Comparison of ENCODE assay signal across 16 cellular contexts in genomic region chr3:15685927-15686326, GRCh38.
DNase-seq lines count a peak whose midpoint lies in the region; ATAC-seq, FAIRE-seq and TF ChIP-seq lines count a peak whose summit lies in the region.
"Had no signal": no experiment of that assay in that cellular context is flagged by ENCODE, and none has a peak within 500 bp of the region (broad histone marks: within the 10 kb centered on the region; RNA-seq: fewer than 3 reads in every experiment).

No MANE protein-coding gene starts in this region.

- 84% methylated on average over 7 of the region's 7 CpGs for WGBS in HepG2 (ENCODE audit: low lambda C conversion rate)
- 77% methylated on average over 7 of the region's 7 CpGs for WGBS in right lobe of liver (ENCODE audit: insufficient coverage, low coverage, low lambda C conversion rate, missing lambda C conversion rate)
- 74% methylated on average over 7 of the region's 7 CpGs for WGBS in smooth muscle cell (ENCODE audit: low lambda C conversion rate)

- peak; percentile 12 for DNase-seq in HepG2 (ENCODE audit: low spot score)
- no peak for DNase-seq in right lobe of liver
- peak; percentile 87 for DNase-seq in SK-N-DZ (ENCODE audit: low spot score)
- peak; percentile 5 to 49 for DNase-seq in erythroblast (lab: John Stamatoyannopoulos, UW)
- no peak for DNase-seq in GM19238 (ENCODE audit: insufficient read length, low spot score)
- no peak for DNase-seq in NCI-H1694 treated with DMSO at 0.1 percent for 48 hours (lab: John Stamatoyannopoulos, UW)
- DNase-seq in middle frontal gyrus (ENCODE audit: extremely low spot score, low spot score) = no peak
- DNase-seq in smooth muscle cell (lab: John Stamatoyannopoulos, UW; ENCODE audit: unreplicated experiment) = no peak
- DNase-seq: COR-L47, hippocampal formation, NCI-H2107, stomach had no signal

- no peak for TF ChIP-seq EP300 in HepG2 (IDR thresholded peaks at IDR 0.05; ENCODE audit: low read depth in 2 of 2, low read length in 2 of 2)
- TF ChIP-seq EP300 in HepG2 (CRISPR knock-in tag; IDR thresholded peaks at IDR 0.05; ENCODE audit: borderline replicate concordance) = no peak

- no peaks in the 10 kb centered on the region for H3K27me3 ChIP-seq in HepG2 (ENCODE audit: control insufficient read depth in 1 of 2, insufficient read depth in 2 of 2, low read length in 2 of 2)
- H3K27me3 ChIP-seq in right lobe of liver = no peaks in the 10 kb centered on the region
- H3K27me3 ChIP-seq in smooth muscle cell (ENCODE audit: low read depth) = no peaks in the 10 kb centered on the region
- H3K27me3 ChIP-seq: ascending aorta, stomach had no signal

- TF ChIP-seq CTCF in HepG2 (CRISPR knock-in tag; IDR thresholded peaks at IDR 0.05) = no peak
- no peak for TF ChIP-seq CTCF in right lobe of liver (IDR thresholded peaks at IDR 0.05)
- no peak for TF ChIP-seq CTCF in smooth muscle cell (IDR thresholded peaks at IDR 0.05; ENCODE audit: borderline replicate concordance, insufficient read depth, poor library complexity, severe bottlenecking)

- H3K4me1 ChIP-seq in HepG2 (ENCODE audit: insufficient read depth, low read length) (no peaks in the 10 kb centered on the region), right lobe of liver (no peaks in the 10 kb centered on the region), smooth muscle cell (ENCODE audit: low read depth) (no peaks in the 10 kb centered on the region)

- H3K79me2 ChIP-seq in HepG2 (ENCODE audit: insufficient read depth, low read length) = no peaks in the 10 kb centered on the region
- H3K79me2 ChIP-seq in smooth muscle cell (ENCODE audit: low read depth) = no peaks in the 10 kb centered on the region

- H3K4me3 ChIP-seq in HepG2 (replicated peaks in 1 of 3; ENCODE audit: insufficient read depth in 1 of 3, low read depth in 2 of 3, low read length in 3 of 3) (no peak overlapping the region), right lobe of liver (no peak overlapping the region), smooth muscle cell (no peak overlapping the region)
- H3K4me3 ChIP-seq: ascending aorta, stomach had no signal

- H3K9me3 ChIP-seq in HepG2 (ENCODE audit: low read length) (no peaks in the 10 kb centered on the region), right lobe of liver (no peaks in the 10 kb centered on the region), smooth muscle cell (replicated peaks; ENCODE audit: low read depth) (no peaks in the 10 kb centered on the region)
- H3K9me3 ChIP-seq: ascending aorta, stomach had no signal

- POLR2A ChIA-PET in HepG2 (lab: Yijun Ruan, JAX) = no interaction called here

- no peak overlapping the region for H2AFZ ChIP-seq in HepG2 (ENCODE audit: low read length)
- H2AFZ ChIP-seq in smooth muscle cell (ENCODE audit: low read depth) = no peak overlapping the region

- no peak for TF ChIP-seq POLR2A in HepG2 (IDR thresholded peaks at IDR 0.05; ENCODE audit: insufficient read depth in 1 of 2, low read depth in 2 of 2, low read length in 2 of 2)
- no peak for TF ChIP-seq POLR2A in right lobe of liver (IDR thresholded peaks at IDR 0.05)
- no peak for TF ChIP-seq POLR2A in erythroblast (IDR thresholded peaks at IDR 0.05; ENCODE audit: low read length)

- no TSS peak for BruUV-seq in HepG2 (replicated peaks; lab: Mats Ljungman, UMichigan)

- in situ Hi-C loops in HepG2 (cut with HindIII; ENCODE audit: extremely low pct_ligation_motif_present, low pct_unique_long_range_greater_than_20kb) = no loop called here

- ATAC-seq in HepG2 (no peak), right lobe of liver (no peak)
- ATAC-seq: activated CD4-positive, CD25-positive, alpha-beta regulatory T cell treated with anti-CD3 and anti-CD28 coated beads, Interleukin-2, amount 50 U/mL, for 24 hours had no signal

- H3K9ac ChIP-seq in HepG2 (ENCODE audit: insufficient read depth, low read depth, low read length) (no peak overlapping the region), smooth muscle cell (ENCODE audit: low read depth) (no peak overlapping the region)

- H3K36me3 ChIP-seq in HepG2 (replicated peaks in 1 of 2; ENCODE audit: control insufficient read depth in 1 of 2, insufficient read depth in 2 of 2, low read length in 2 of 2) (peaks cover 6 to 54% of the 10 kb centered on the region in 2 experiments), right lobe of liver (peaks cover 0 to 34% (median 5%) of the 10 kb centered on the region in 4 donors), smooth muscle cell (ENCODE audit: low read depth) (peaks cover 15% of the 10 kb centered on the region)

- H4K20me1 ChIP-seq in HepG2 (ENCODE audit: insufficient read depth, low read length) = no peaks in the 10 kb centered on the region
- H4K20me1 ChIP-seq in smooth muscle cell (ENCODE audit: low read depth) = no peaks in the 10 kb centered on the region

- no peak for TF ChIP-seq RAD21 in HepG2 (CRISPR knock-in tag; IDR thresholded peaks at IDR 0.05)

- CTCF ChIA-PET in HepG2 (lab: Yijun Ruan, JAX; ENCODE audit: low intra/inter-chr PET ratio, low total read pairs) = no interaction called here

- no peak for FAIRE-seq in HepG2 (lab: Jason Lieb, UNC)
- FAIRE-seq: RCC 7860, urothelium cell line had no signal

- H3F3A ChIP-seq in smooth muscle cell (ENCODE audit: low read depth) = no peaks in the 10 kb centered on the region

- H3K27ac ChIP-seq in HepG2 (ENCODE audit: extremely low read length, insufficient read depth, low read length) (no peak overlapping the region), right lobe of liver (no peak overlapping the region), smooth muscle cell (ENCODE audit: low read depth) (no peak overlapping the region)
- H3K27ac ChIP-seq: ascending aorta, stomach had no signal

- H3K4me2 ChIP-seq in HepG2 (ENCODE audit: low read depth, low read length) = no peak overlapping the region
- no peak overlapping the region for H3K4me2 ChIP-seq in smooth muscle cell

- intact Hi-C loops in HepG2 (cut with micrococcal nuclease; ENCODE audit: unreplicated experiment) = no loop called here
- intact Hi-C loops in right lobe of liver (cut with DNase I) = no loop called here

TF ChIP-seq in HepG2, 621 proteins besides CTCF, POLR2A, EP300 and RAD21:
- TF ChIP-seq CEBPB (IDR thresholded peaks at IDR 0.05; ENCODE audit: borderline replicate concordance, low read depth, low read length) = peak; percentile 39; the same call in 1 of the 2 replicates
- TF ChIP-seq, protein P1, sequence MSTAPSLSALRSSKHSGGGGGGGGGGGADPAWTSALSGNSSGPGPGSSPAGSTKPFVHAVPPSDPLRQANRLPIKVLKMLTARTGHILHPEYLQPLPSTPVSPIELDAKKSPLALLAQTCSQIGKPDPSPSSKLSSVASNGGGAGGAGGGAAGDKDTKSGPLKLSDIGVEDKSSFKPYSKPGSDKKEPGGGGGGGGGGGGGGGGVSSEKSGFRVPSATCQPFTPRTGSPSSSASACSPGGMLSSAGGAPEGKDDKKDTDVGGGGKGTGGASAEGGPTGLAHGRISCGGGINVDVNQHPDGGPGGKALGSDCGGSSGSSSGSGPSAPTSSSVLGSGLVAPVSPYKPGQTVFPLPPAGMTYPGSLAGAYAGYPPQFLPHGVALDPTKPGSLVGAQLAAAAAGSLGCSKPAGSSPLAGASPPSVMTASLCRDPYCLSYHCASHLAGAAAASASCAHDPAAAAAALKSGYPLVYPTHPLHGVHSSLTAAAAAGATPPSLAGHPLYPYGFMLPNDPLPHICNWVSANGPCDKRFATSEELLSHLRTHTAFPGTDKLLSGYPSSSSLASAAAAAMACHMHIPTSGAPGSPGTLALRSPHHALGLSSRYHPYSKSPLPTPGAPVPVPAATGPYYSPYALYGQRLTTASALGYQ (CRISPR knock-in tag; IDR thresholded peaks at IDR 0.05) = no peak

Comparison
In these comparisons a context has a peak if more than half of its experiments do, and no peak if none do; other contexts are left out.
1. DNase-seq: peak in HepG2 (single experiment), SK-N-DZ (single experiment) and erythroblast (2 of 2); none in right lobe of liver (0 of 3), GM19238 (single experiment), NCI-H1694 treated with DMSO at 0.1 percent for 48 hours (single experiment), middle frontal gyrus (single experiment) and smooth muscle cell (single experiment).